6 cellular contexts compared by ENCODE assay signal in genomic region chr4:112112095-112112494, GRCh38. TPM values are rescaled to one million over a fixed set of nuclear protein-coding genes. Genes with fewer than 3 reads are reported as not detected.
DNase-seq lines count a peak whose midpoint lies in the region; ATAC-seq and TF ChIP-seq lines count a peak whose summit lies in the region.
"Not testable (repeated sequence)": the region's sequence is repeated elsewhere in the genome, so short reads cannot be mapped to it uniquely, and the experiment has no call there.

No MANE protein-coding gene starts in this region.

- BruUV-seq in PC-3 (replicated peaks; lab: Mats Ljungman, UMichigan) = not testable (repeated sequence)

- H3K79me2 ChIP-seq in Loucy (ENCODE audit: insufficient read depth, low read length); PC-3 (ENCODE audit: low read length); hepatocyte: not testable (repeated sequence)

- CTCF ChIA-PET in PC-3 (lab: Charles Lee) = not testable (repeated sequence)
- CTCF ChIA-PET in activated CD4-positive, alpha-beta T cell treated with anti-CD3 and anti-CD28 coated beads for 36 hours (lab: Charles Lee) = interaction anchor here (1.0 kb wide), 1 partner anchor 12 kb away, joined by 4 read pairs; no protein-coding TSS in a partner anchor

- DNase-seq in PC-3; activated CD4-positive, alpha-beta T cell treated with anti-CD3 and anti-CD28 coated beads for 36 hours; hepatocyte (ENCODE audit: low spot score): not testable (repeated sequence)

- H3K4me1 ChIP-seq in BLaER1 treated with 17β-estradiol and CSF1 and Interleukin-3, amounts not matched to agents 10 nM and 100 nM = peaks cover 13 to 39% (median 32%) of the 10 kb centered on the region in 10 experiments
- H3K4me1 ChIP-seq in Loucy (ENCODE audit: insufficient read depth, low read length, poor library complexity, severe bottlenecking) (peaks cover 30% of the 10 kb centered on the region), PC-3 (ENCODE audit: insufficient read depth, low read length) (peaks cover 46% of the 10 kb centered on the region), hepatocyte (ENCODE audit: insufficient read depth) (peaks cover 23% of the 10 kb centered on the region), mucosa of stomach (ENCODE audit: control insufficient read depth, insufficient read depth, low read length) (peaks cover 57% of the 10 kb centered on the region)

- not testable (repeated sequence) for H4K20me1 ChIP-seq in BLaER1 treated with 17β-estradiol and CSF1 and Interleukin-3, amounts not matched to agents 10 nM and 100 nM; Loucy (ENCODE audit: insufficient read depth, low read length, poor library complexity, severe bottlenecking); PC-3 (ENCODE audit: low read length); hepatocyte (ENCODE audit: insufficient read depth, poor library complexity, severe bottlenecking)

- WGBS in hepatocyte (ENCODE audit: low lambda C conversion rate, missing lambda C conversion rate) = 84% methylated on average over 7 of the region's 7 CpGs

- not testable (repeated sequence) for H3K27ac ChIP-seq in BLaER1 treated with 17β-estradiol and CSF1 and Interleukin-3, amounts not matched to agents 10 nM and 100 nM
- peak overlapping the region; percentile 98 for H3K27ac ChIP-seq in PC-3 (ENCODE audit: low read length)
- H3K27ac ChIP-seq in hepatocyte = peak overlapping the region; percentile 94

- not testable (repeated sequence) for H3K27me3 Mint-ChIP-seq in activated CD4-positive, alpha-beta T cell treated with anti-CD3 and anti-CD28 coated beads for 36 hours

- POLR2A ChIA-PET in PC-3 (lab: Charles Lee; ENCODE audit: unreplicated experiment) = interaction anchor here (0.7 kb wide), 1 partner anchor 126 kb away, joined by 5 read pairs; no protein-coding TSS in a partner anchor
- POLR2A ChIA-PET in activated CD4-positive, alpha-beta T cell treated with anti-CD3 and anti-CD28 coated beads for 36 hours (lab: Charles Lee) = not testable (repeated sequence)

- not testable (repeated sequence) for ATAC-seq in PC-3; activated CD4-positive, alpha-beta T cell treated with anti-CD3 and anti-CD28 coated beads for 36 hours

- not testable (repeated sequence) for H3K4me3 Mint-ChIP-seq in activated CD4-positive, alpha-beta T cell treated with anti-CD3 and anti-CD28 coated beads for 36 hours

- H3K36me3 Mint-ChIP-seq in activated CD4-positive, alpha-beta T cell treated with anti-CD3 and anti-CD28 coated beads for 36 hours (ENCODE audit: low read depth) = not testable (repeated sequence)

- not testable (repeated sequence) for H3K36me3 ChIP-seq in BLaER1 treated with 17β-estradiol and CSF1 and Interleukin-3, amounts not matched to agents 10 nM and 100 nM; Loucy (ENCODE audit: insufficient read depth, low read length); PC-3 (ENCODE audit: low read depth, low read length); hepatocyte (replicated peaks; ENCODE audit: insufficient read depth, low read depth); mucosa of stomach (ENCODE audit: control insufficient read depth, insufficient read depth, low read length)

- not testable (repeated sequence) for H3K9me3 Mint-ChIP-seq in activated CD4-positive, alpha-beta T cell treated with anti-CD3 and anti-CD28 coated beads for 36 hours (ENCODE audit: low read depth)

- not testable (repeated sequence) for H3F3A ChIP-seq in Loucy (ENCODE audit: low read depth); PC-3 (ENCODE audit: low read length, unreplicated experiment)

- peak overlapping the region in 7 of 11 experiments; percentile 5 to 49 (median 31); a peak in 10 of 22 replicates for H3K4me2 ChIP-seq in BLaER1 treated with 17β-estradiol and CSF1 and Interleukin-3, amounts not matched to agents 10 nM and 100 nM
- not testable (repeated sequence) for H3K4me2 ChIP-seq in Loucy (ENCODE audit: low read depth, low read length, poor library complexity, severe bottlenecking); hepatocyte
- peak overlapping the region; percentile 80 for H3K4me2 ChIP-seq in PC-3 (ENCODE audit: low read length)

- not testable (repeated sequence) for TF ChIP-seq CTCF in Loucy (conservative IDR thresholded peaks at IDR 0.05; ENCODE audit: low read length); PC-3 (conservative IDR thresholded peaks at IDR 0.05; ENCODE audit: low read depth, low read length); hepatocyte (IDR thresholded peaks at IDR 0.05; ENCODE audit: poor library complexity)

- H3K9me2 ChIP-seq in Loucy (replicated peaks; ENCODE audit: low read depth, low read length); PC-3 (replicated peaks; ENCODE audit: low read length); hepatocyte (replicated peaks; ENCODE audit: insufficient read depth): not testable (repeated sequence)

- H3K9ac ChIP-seq in BLaER1 treated with 17β-estradiol and CSF1 and Interleukin-3, amounts not matched to agents 10 nM and 100 nM; Loucy (ENCODE audit: low read depth, low read length, poor library complexity, severe bottlenecking): not testable (repeated sequence)
- H3K9ac ChIP-seq in PC-3 (ENCODE audit: low read length) (peak overlapping the region; percentile 76), mucosa of stomach (ENCODE audit: low read length) (peak overlapping the region; percentile 43)

- not testable (repeated sequence) for H3K27me3 ChIP-seq in BLaER1 treated with 17β-estradiol and CSF1 and Interleukin-3, amounts not matched to agents 10 nM and 100 nM; Loucy (ENCODE audit: insufficient read depth, low read length, poor library complexity, severe bottlenecking); PC-3 (ENCODE audit: low read length); hepatocyte; mucosa of stomach (ENCODE audit: control insufficient read depth, insufficient read depth, low read length)

- H3K27ac Mint-ChIP-seq in activated CD4-positive, alpha-beta T cell treated with anti-CD3 and anti-CD28 coated beads for 36 hours = peak overlapping the region; percentile 6

- intact Hi-C loops in PC-3 (cut with micrococcal nuclease) = loop anchor here (2.0 kb wide), 1 partner anchor 35 kb away; no protein-coding TSS in a partner anchor
- intact Hi-C loops in activated CD4-positive, alpha-beta T cell treated with anti-CD3 and anti-CD28 coated beads for 36 hours (cut with DNase I, micrococcal nuclease) = not testable (repeated sequence)

- H3K9me3 ChIP-seq in BLaER1 treated with 17β-estradiol and CSF1 and Interleukin-3, amounts not matched to agents 10 nM and 100 nM (replicated peaks in 1 of 11) = peaks cover 0 to 18% (median 11%) of the 10 kb centered on the region in 11 experiments; a peak in 12 of 22 replicates
- not testable (repeated sequence) for H3K9me3 ChIP-seq in Loucy (ENCODE audit: insufficient read depth, low read depth, low read length); PC-3 (ENCODE audit: low read length); hepatocyte (ENCODE audit: low read depth); mucosa of stomach (ENCODE audit: control insufficient read depth, low read length)

- H3K4me1 Mint-ChIP-seq in activated CD4-positive, alpha-beta T cell treated with anti-CD3 and anti-CD28 coated beads for 36 hours = not testable (repeated sequence)

- 0 out of 20 replicates have a peak overlapping the region, but pooled peaks of 1 of the 10 experiments have one; percentile 6 for H3K4me3 ChIP-seq in BLaER1 treated with 17β-estradiol and CSF1 and Interleukin-3, amounts not matched to agents 10 nM and 100 nM
- not testable (repeated sequence) for H3K4me3 ChIP-seq in Loucy (ENCODE audit: low read length, poor library complexity, severe bottlenecking); PC-3 (ENCODE audit: low read length); hepatocyte; mucosa of stomach (ENCODE audit: low read length)

- peak overlapping the region; percentile 38; the same call in 1 of the 2 replicates for H2AFZ ChIP-seq in Loucy (ENCODE audit: low read length)
- H2AFZ ChIP-seq in PC-3 (ENCODE audit: low read length) = peak overlapping the region; percentile 68; the same call in 1 of the 2 replicates
- peak overlapping the region; percentile 29 for H2AFZ ChIP-seq in hepatocyte

RNA-seq across cellular contexts. Expression of gene FAM241A, which starts 33.2 kb away (rescaled TPM):
- 2.2 and 2.8 TPM in 2 replicates for total RNA-seq in PC-3 (2014; rRNA removed)
- 1 to 10 TPM; 3.2 to 3.5 TPM for total RNA-seq in activated CD4-positive, alpha-beta T cell treated with anti-CD3 and anti-CD28 coated beads for 36 hours
- total RNA-seq in hepatocyte = 2.0 and 3.2 TPM in 2 replicates
- polyA plus RNA-seq in hepatocyte = 2.3 and 2.9 TPM in 2 replicates
